ENCODE assay signal across 11 cellular contexts in genomic region chr1:180040034-180040433, GRCh38.
A peak's percentile ranks its signal among the peaks of the same experiment; 100 is the strongest.
DNase-seq lines count a peak whose midpoint lies in the region; ATAC-seq lines count a peak whose summit lies in the region.
"Had no signal": no experiment of that assay in that cellular context is flagged by ENCODE, and none has a peak within 500 bp of the region (broad histone marks: within the 10 kb centered on the region; RNA-seq: fewer than 3 reads in every experiment).

No MANE protein-coding gene starts in this region.

- H4K20me1 ChIP-seq in Karpas-422 (ENCODE audit: insufficient read depth, low read depth, low read length): no peaks in the 10 kb centered on the region

- H2AFZ ChIP-seq in Karpas-422 (ENCODE audit: low read length): no peak overlapping the region

- no peaks in the 10 kb centered on the region for H3K9me2 ChIP-seq in Karpas-422 (replicated peaks; ENCODE audit: insufficient read depth, low read length)

- H3K9me3 ChIP-seq in Karpas-422 (ENCODE audit: low read length): no peaks in the 10 kb centered on the region
- H3K9me3 ChIP-seq: colonic mucosa, left ventricle myocardium inferior had no signal

- no peaks in the 10 kb centered on the region for H3K27me3 ChIP-seq in Karpas-422 (ENCODE audit: low read length)
- H3K27me3 ChIP-seq: colonic mucosa had no signal

- H3K4me3 ChIP-seq in Karpas-422 (ENCODE audit: low read length): no peak overlapping the region
- H3K4me3 ChIP-seq: colonic mucosa, left ventricle myocardium inferior had no signal

- H3K4me2 ChIP-seq in Karpas-422 (ENCODE audit: low read depth, low read length, poor library complexity, severe bottlenecking): no peak overlapping the region

- no peak for ATAC-seq in left cardiac atrium

- DNase-seq in AG08395 (ENCODE audit: low spot score) (peak; percentile 58), HS-27A (ENCODE audit: low read depth) (peak; percentile 43), amniotic epithelial cell (ENCODE audit: low read depth) (peak; percentile 41), head of caudate nucleus (peak in 30 of 42 donors; percentile 9 to 77 (median 38)), NCI-H2029 treated with DMSO at 0.1 percent for 48 hours (lab: John Stamatoyannopoulos, UW) (no peak), Karpas-422 (no peak), left cardiac atrium (no peak)
- DNase-seq in stimulated activated CD4-positive, alpha-beta T cell treated with anti-CD3 and anti-CD28 coated beads, Interleukin-1b, Interleukin-23, amount 100 ng/mL, for 48 hours: no peak
- DNase-seq: colonic mucosa, left ventricle myocardium inferior, NCI-H2227 treated with DMSO at 0.1 percent for 48 hours had no signal

- intact Hi-C loops in head of caudate nucleus (cut with DNase I) (no loop called here), left cardiac atrium (cut with DNase I) (no loop called here)

- no peak overlapping the region for H3K9ac ChIP-seq in Karpas-422 (ENCODE audit: low read length)

- no peaks in the 10 kb centered on the region for H3K4me1 ChIP-seq in Karpas-422 (ENCODE audit: low read length)
- H3K4me1 ChIP-seq: colonic mucosa, left ventricle myocardium inferior had no signal

- H3K36me3 ChIP-seq in Karpas-422 (ENCODE audit: insufficient read depth, low read length): peaks cover 60% of the 10 kb centered on the region

- peaks cover 16% of the 10 kb centered on the region; the same call in 1 of the 2 replicates for H3K79me2 ChIP-seq in Karpas-422 (ENCODE audit: low read length)

- H3K27ac ChIP-seq in Karpas-422 (ENCODE audit: low read length): no peak overlapping the region
- H3K27ac ChIP-seq: colonic mucosa, left ventricle myocardium inferior had no signal

Comparison
In these comparisons a context has a peak if more than half of its experiments do, and no peak if none do; other contexts are left out.
1. DNase-seq: peak in AG08395 (single experiment), HS-27A (single experiment), amniotic epithelial cell (single experiment) and head of caudate nucleus (30 of 42); none in NCI-H2029 treated with DMSO at 0.1 percent for 48 hours (single experiment), stimulated activated CD4-positive, alpha-beta T cell treated with anti-CD3 and anti-CD28 coated beads, Interleukin-1b, Interleukin-23, amount 100 ng/mL, for 48 hours (single experiment), Karpas-422 (single experiment) and left cardiac atrium (single experiment).